ENCODE assay signal across 8 cellular contexts in the genomic region with DNA sequence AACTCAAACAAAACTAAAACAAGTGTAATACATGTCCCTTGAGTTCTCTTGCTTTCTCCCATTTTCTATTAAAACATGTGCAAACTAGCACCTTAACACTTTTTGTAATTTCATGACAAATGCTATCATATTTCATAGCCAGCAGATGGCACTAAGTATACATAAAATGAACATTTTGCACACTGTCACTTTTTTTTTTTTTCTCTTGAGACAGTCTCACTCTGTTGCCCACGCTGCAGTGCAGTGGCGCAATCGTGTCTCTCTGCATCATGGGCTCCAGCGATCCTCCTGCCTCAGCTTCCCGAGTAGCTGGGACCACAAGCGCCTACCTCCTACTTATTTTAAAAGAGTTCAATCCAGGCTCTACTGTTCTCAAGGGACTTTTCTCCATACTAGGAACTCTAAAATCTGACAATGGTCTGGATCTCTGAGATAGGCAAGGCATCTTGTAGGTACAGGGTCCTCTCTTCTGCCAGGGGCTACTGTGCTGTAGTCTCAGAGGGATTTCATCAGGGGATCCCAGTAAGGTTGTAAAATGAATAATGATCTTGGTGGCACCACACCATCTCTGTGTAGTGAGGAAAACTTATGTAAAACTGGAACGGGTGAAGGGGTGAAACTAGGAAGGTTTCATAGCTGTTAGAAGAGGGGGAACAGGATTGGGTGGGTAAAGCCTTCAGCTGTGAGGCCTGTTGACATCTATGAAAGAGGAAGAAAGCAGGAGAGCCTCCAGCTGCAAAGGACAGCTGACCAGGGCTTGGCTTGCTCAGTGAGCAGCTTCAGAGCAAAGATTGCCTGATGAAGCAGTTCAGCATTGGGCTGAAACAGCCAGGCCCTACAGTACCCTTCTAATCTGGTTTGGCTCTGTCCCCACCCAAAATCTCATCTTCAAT.
DNase-seq lines count a peak whose midpoint lies in the region; ATAC-seq and TF ChIP-seq lines count a peak whose summit lies in the region.
"Not testable (repeated sequence)": the region's sequence is repeated elsewhere in the genome, so short reads cannot be mapped to it uniquely, and the experiment has no call there.

No MANE protein-coding gene starts in this region.

- not testable (repeated sequence) for H3K9me3 Mint-ChIP-seq in activated CD8-positive, alpha-beta T cell treated with anti-CD3 and anti-CD28 coated beads, Interleukin-2, amount 10 ng/mL, durations not matched to agents 7 days and 5 days (ENCODE audit: insufficient read depth); memory B cell

- ATAC-seq in GM21529 (IDR thresholded peaks at IDR 0.05; ENCODE audit: unreplicated experiment) (peak; percentile 79), HG03378 (IDR thresholded peaks at IDR 0.05; ENCODE audit: unreplicated experiment) (peak; percentile 91), memory B cell (ENCODE audit: low read depth) (peak; percentile 86)
- peak; percentile 74 for ATAC-seq in activated CD8-positive, alpha-beta T cell treated with anti-CD3 and anti-CD28 coated beads, Interleukin-2, amount 10 ng/mL, durations not matched to agents 7 days and 5 days

- H3K36me3 Mint-ChIP-seq in activated CD8-positive, alpha-beta T cell treated with anti-CD3 and anti-CD28 coated beads, Interleukin-2, amount 10 ng/mL, durations not matched to agents 7 days and 5 days (ENCODE audit: low read depth); memory B cell: not testable (repeated sequence)

- H3K4me3 ChIP-seq in epithelial cell of proximal tubule (ENCODE audit: low read depth, low read length): not testable (repeated sequence)

- H3K4me3 Mint-ChIP-seq in activated CD8-positive, alpha-beta T cell treated with anti-CD3 and anti-CD28 coated beads, Interleukin-2, amount 10 ng/mL, durations not matched to agents 7 days and 5 days: not testable (repeated sequence)
- peak overlapping the region; percentile 69 for H3K4me3 Mint-ChIP-seq in memory B cell

- H3K4me1 Mint-ChIP-seq in activated CD8-positive, alpha-beta T cell treated with anti-CD3 and anti-CD28 coated beads, Interleukin-2, amount 10 ng/mL, durations not matched to agents 7 days and 5 days (ENCODE audit: low read depth): peaks cover 12% of the 10 kb centered on the region
- peaks cover 13% of the 10 kb centered on the region for H3K4me1 Mint-ChIP-seq in memory B cell

- POLR2A ChIA-PET in activated CD8-positive, alpha-beta T cell treated with anti-CD3 and anti-CD28 coated beads, Interleukin-2, amount 10 ng/mL, durations not matched to agents 7 days and 5 days (lab: Charles Lee): not testable (repeated sequence)

- CTCF ChIA-PET in activated CD8-positive, alpha-beta T cell treated with anti-CD3 and anti-CD28 coated beads, Interleukin-2, amount 10 ng/mL, durations not matched to agents 7 days and 5 days (lab: Charles Lee): interaction anchor here (2.1 kb wide), 1 partner anchor 416 kb away, joined by 8 read pairs; a partner anchor contains a TSS

- H3K27me3 Mint-ChIP-seq in activated CD8-positive, alpha-beta T cell treated with anti-CD3 and anti-CD28 coated beads, Interleukin-2, amount 10 ng/mL, durations not matched to agents 7 days and 5 days (ENCODE audit: low read depth); memory B cell: not testable (repeated sequence)

- in situ Hi-C loops in G401 (cut with HindIII; ENCODE audit: low sequenced_read_pairs): not testable (repeated sequence)

- DNase-seq in G401 (ENCODE audit: low spot score) (peak; percentile 10), NOMO-1 (lab: John Stamatoyannopoulos, UW; ENCODE audit: unreplicated experiment in 2 of 2) (peak; percentile 32 to 76), memory B cell (ENCODE audit: low spot score in 2 of 2) (peak; percentile 26 to 36), superior temporal gyrus (ENCODE audit: extremely low spot score) (peak; percentile 62)
- not testable (repeated sequence) for DNase-seq in activated CD8-positive, alpha-beta T cell treated with anti-CD3 and anti-CD28 coated beads, Interleukin-2, amount 10 ng/mL, durations not matched to agents 7 days and 5 days; epithelial cell of proximal tubule (ENCODE audit: low read depth)

- H3K27ac Mint-ChIP-seq in activated CD8-positive, alpha-beta T cell treated with anti-CD3 and anti-CD28 coated beads, Interleukin-2, amount 10 ng/mL, durations not matched to agents 7 days and 5 days: not testable (repeated sequence)
- peak overlapping the region; percentile 59 for H3K27ac Mint-ChIP-seq in memory B cell

- TF ChIP-seq CTCF in epithelial cell of proximal tubule (conservative IDR thresholded peaks at IDR 0.05; ENCODE audit: low read depth, low read length): peak; percentile 32
